In the genomic region with DNA sequence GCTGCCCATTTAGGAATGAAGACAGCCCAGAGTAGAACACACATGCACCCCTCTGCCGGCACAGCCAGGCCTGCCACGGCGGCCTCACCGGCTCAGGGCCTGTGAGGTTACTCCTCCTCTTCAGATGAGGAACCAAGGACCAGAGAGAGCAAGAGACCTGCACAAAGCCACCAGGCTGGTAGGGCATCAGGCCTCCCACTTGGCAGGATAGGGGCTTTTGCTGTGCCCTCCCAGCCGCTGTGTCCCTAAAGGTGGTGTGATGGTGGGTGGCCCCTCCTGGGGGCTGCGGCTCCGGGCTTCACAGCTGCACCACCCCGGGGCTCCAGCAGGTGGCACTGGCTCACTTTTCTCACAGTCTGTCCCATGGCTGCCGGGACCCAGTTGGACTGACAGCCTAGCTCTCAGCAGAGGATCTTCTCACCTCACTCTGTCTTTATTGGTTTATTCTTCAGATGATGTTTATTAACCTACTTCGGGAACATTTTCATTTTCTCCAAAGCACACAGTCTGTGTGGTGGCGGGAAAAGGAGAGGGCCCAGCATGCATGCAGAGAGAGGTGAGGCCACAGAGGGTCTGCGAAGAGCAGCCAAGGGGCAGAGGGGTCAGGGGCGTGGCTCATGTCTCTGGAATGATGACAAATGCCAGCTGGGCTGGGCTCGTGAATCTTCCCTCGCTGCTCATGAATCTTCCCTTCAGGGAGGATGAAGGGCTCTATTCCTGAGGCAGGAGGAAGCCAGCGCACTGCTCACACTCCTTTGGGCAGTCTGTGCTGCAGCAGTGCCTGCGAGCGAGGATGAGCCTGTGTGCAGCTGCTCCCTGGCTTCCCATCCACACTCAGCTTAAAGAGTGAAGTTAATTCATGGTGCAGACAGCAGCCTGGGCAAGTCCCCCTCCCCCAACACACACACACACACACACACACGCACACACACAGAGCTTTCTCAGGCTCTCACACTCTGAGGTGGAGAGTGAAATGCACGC, we compare ENCODE assay signal across 7 cellular contexts.
DNase-seq lines count a peak whose midpoint lies in the region; ATAC-seq and TF ChIP-seq lines count a peak whose summit lies in the region.

No MANE protein-coding gene starts in this region.

- no peaks in the 10 kb centered on the region for H3K27me3 ChIP-seq in KMS-11 (ENCODE audit: insufficient read depth, low read depth)

- ATAC-seq in GM21723 (IDR thresholded peaks at IDR 0.05; ENCODE audit: unreplicated experiment), result no peak

- H3K27ac ChIP-seq in KMS-11 (no peak overlapping the region), angular gyrus (ENCODE audit: low read depth, low read length) (peak overlapping the region; percentile 71)

- no peak overlapping the region; the same call in 1 of the 2 replicates for H2AFZ ChIP-seq in KMS-11 (ENCODE audit: low read depth)

- H3K4me2 ChIP-seq in KMS-11, result peak overlapping the region; percentile 29; the same call in 1 of the 2 replicates

- peaks cover 22% of the 10 kb centered on the region for H3K4me1 ChIP-seq in KMS-11 (ENCODE audit: low read depth, poor library complexity, severe bottlenecking)

- no peaks in the 10 kb centered on the region for H4K20me1 ChIP-seq in KMS-11 (ENCODE audit: insufficient read depth)

- no peak overlapping the region for H3K4me3 ChIP-seq in GM12864 (ENCODE audit: low read depth, low read length)
- H3K4me3 ChIP-seq in KMS-11 (IDR thresholded peaks at IDR 0.05; ENCODE audit: insufficient read depth, low read depth, low read length), result no peak overlapping the region
- no peak overlapping the region for H3K4me3 ChIP-seq in retinal pigment epithelial cell (ENCODE audit: low read length)

- no peak for DNase-seq in GM12864 (ENCODE audit: low read depth)
- peak in 4 of 5 experiments; percentile 32 to 45 (median 41) for DNase-seq in T-helper 2 cell
- peak; percentile 89 for DNase-seq in hepatic stellate cell (ENCODE audit: low spot score)
- no peak for DNase-seq in retinal pigment epithelial cell (ENCODE audit: low read depth)

- no peaks in the 10 kb centered on the region for H3K36me3 ChIP-seq in KMS-11 (ENCODE audit: insufficient read depth)

- no peaks in the 10 kb centered on the region for H3K79me2 ChIP-seq in KMS-11 (ENCODE audit: insufficient read depth, low read depth)

- no peak overlapping the region for H3K9ac ChIP-seq in KMS-11

- TF ChIP-seq CTCF in GM12864 (IDR thresholded peaks at IDR 0.05; ENCODE audit: low read depth, low read length, missing control alignments) (peak; percentile 94), KMS-11 (conservative IDR thresholded peaks at IDR 0.05; ENCODE audit: low read depth, low read length) (peak; percentile 92), retinal pigment epithelial cell (conservative IDR thresholded peaks at IDR 0.05; ENCODE audit: low read depth, low read length) (peak; percentile 95)

Comparison
In these comparisons a context has a peak if more than half of its experiments do, and no peak if none do; other contexts are left out.
1. DNase-seq: peak in T-helper 2 cell (4 of 5) and hepatic stellate cell (single experiment); none in GM12864 (single experiment) and retinal pigment epithelial cell (single experiment).
2. Peak in every context shown above with its lines, with median percentiles within 50 percentile points of each other: CTCF ChIP-seq.